8 cellular contexts compared by ENCODE assay signal in genomic region chr5:127517480-127518318, GRCh38. TPM values are rescaled to one million over a fixed set of nuclear protein-coding genes. Genes with fewer than 3 reads are reported as not detected.
DNase-seq lines count a peak whose midpoint lies in the region; ATAC-seq and TF ChIP-seq lines count a peak whose summit lies in the region.

PRRC1 (plus strand) TSS chr5:127517640; CDS start chr5:127523480, 5,840 bp downstream.

- BruUV-seq in IMR-90 (replicated peaks; lab: Mats Ljungman, UMichigan), result no TSS peak

- H3K4me1 Mint-ChIP-seq in naive thymus-derived CD8-positive, alpha-beta T cell, result peaks cover 27 to 44% (median 42%) of the 10 kb centered on the region in 4 donors

- peaks cover 3% of the 10 kb centered on the region; the same call in 1 of the 2 replicates for H3K9me1 ChIP-seq in IMR-90 (ENCODE audit: insufficient read depth, low read length)

- H2BK120ac ChIP-seq in IMR-90 (ENCODE audit: low read depth, low read length), result peak within 1 kb of the TSS; percentile 64

- WGBS in IMR-90 (ENCODE audit: extremely low coverage in 2 of 2, insufficient read length in 1 of 2), 2 experiments, result 0% methylated on average over 27 of the region's 80 CpGs; no CpG with 5 or more reads in 1 of the 2 experiments

- peaks cover 3% of the 10 kb centered on the region; the same call in 1 of the 2 replicates for H3K9me3 ChIP-seq in IMR-90 (ENCODE audit: control insufficient read depth, insufficient read depth, low read length)
- H3K9me3 ChIP-seq in fibroblast of lung (ENCODE audit: control insufficient read depth, insufficient read depth, low read depth, low read length), result no peaks in the 10 kb centered on the region

- DNase-seq in DMS53 treated with DMSO at 0.1 percent for 48 hours (lab: John Stamatoyannopoulos, UW; ENCODE audit: unreplicated experiment) (peak; percentile 63), IMR-90 (peak; percentile 81), RKO (ENCODE audit: low spot score) (peak; percentile 85), activated T-helper 1 cell treated with Interleukin-2 at 50 U/mL for 16 hours (ENCODE audit: low read depth) (peak; percentile 71), fibroblast of lung (ENCODE audit: low read depth in 2 of 2) (peak; percentile 79 to 83)
- peak; percentile 64 to 84 (median 76) for DNase-seq in naive thymus-derived CD8-positive, alpha-beta T cell
- peak; percentile 67 to 78 (median 72) for DNase-seq in stimulated activated naive CD4-positive, alpha-beta T cell (lab: John Stamatoyannopoulos, UW)

- H3K9ac ChIP-seq in IMR-90 (ENCODE audit: low read depth, low read length) (peak within 1 kb of the TSS; percentile 98), fibroblast of lung (ENCODE audit: insufficient read depth, low read length) (peak within 1 kb of the TSS; percentile 98)

- H2AK9ac ChIP-seq in IMR-90 (replicated peaks; ENCODE audit: low read depth, low read length, poor library complexity), result peak within 1 kb of the TSS; percentile 92

- H3K23ac ChIP-seq in IMR-90 (ENCODE audit: low read depth, low read length), result peak within 1 kb of the TSS; percentile 97

- H2AK5ac ChIP-seq in IMR-90 (ENCODE audit: low read depth, low read length), result peak within 1 kb of the TSS; percentile 84

- H2BK20ac ChIP-seq in IMR-90 (ENCODE audit: low read depth, low read length), result peak within 1 kb of the TSS; percentile 50; the same call in 1 of the 2 replicates

- CTCF ChIA-PET in IMR-90 (lab: Yijun Ruan, JAX), result interaction anchor here (1.5 kb wide), 1 partner anchor 25 kb away, joined by 3 read pairs; no protein-coding TSS in a partner anchor

- peak within 1 kb of the TSS; percentile 94 for H3K4me2 ChIP-seq in IMR-90 (ENCODE audit: low read depth, low read length)
- peak within 1 kb of the TSS; percentile 85 for H3K4me2 ChIP-seq in fibroblast of lung (ENCODE audit: extremely low read depth, insufficient read depth, low read length)

- H4K8ac ChIP-seq in IMR-90 (ENCODE audit: low read depth in 2 of 2, low read length in 2 of 2), result peak within 1 kb of the TSS; percentile 86 to 92

- intact Hi-C loops in IMR-90 (cut with micrococcal nuclease), result no loop called here

- peak; percentile 91 for ATAC-seq in GM21529 (IDR thresholded peaks at IDR 0.05; ENCODE audit: unreplicated experiment)
- peak; percentile 97 for ATAC-seq in IMR-90 (ENCODE audit: low read depth)
- ATAC-seq in naive thymus-derived CD8-positive, alpha-beta T cell, result peak; percentile 95 to 96

- peak within 1 kb of the TSS; percentile 92 for H3K14ac ChIP-seq in IMR-90 (replicated peaks; ENCODE audit: low read depth, low read length)

- H4K5ac ChIP-seq in IMR-90 (ENCODE audit: low read depth, low read length), result peak within 1 kb of the TSS; percentile 97

- peak within 1 kb of the TSS; percentile 93 for H4K91ac ChIP-seq in IMR-90 (ENCODE audit: insufficient read depth, low read depth, low read length)

- H3K79me2 ChIP-seq in fibroblast of lung (ENCODE audit: control insufficient read depth, insufficient read depth, low read length), result peaks cover 50% of the 10 kb centered on the region

- peaks cover 19 to 24% (median 22%) of the 10 kb centered on the region in 3 donors for H3K36me3 Mint-ChIP-seq in naive thymus-derived CD8-positive, alpha-beta T cell

- peak within 1 kb of the TSS; percentile 96 for H3K27ac ChIP-seq in IMR-90 (ENCODE audit: insufficient read depth, low read length)
- H3K27ac ChIP-seq in fibroblast of lung (ENCODE audit: insufficient read depth, low read length), result peak within 1 kb of the TSS; percentile 96

- peak within 1 kb of the TSS; percentile 80 to 93 (median 90) for H3K4me3 Mint-ChIP-seq in naive thymus-derived CD8-positive, alpha-beta T cell

- H3K27ac Mint-ChIP-seq in naive thymus-derived CD8-positive, alpha-beta T cell, result peak within 1 kb of the TSS; percentile 66 to 93 (median 87)

- in situ Hi-C loops in IMR-90 (cut with MboI; ENCODE audit: low sequenced_read_pairs), result loop anchor here (25.0 kb wide), 1 partner anchor 705 kb away; no protein-coding TSS in a partner anchor

- H3K56ac ChIP-seq in IMR-90 (ENCODE audit: extremely low read depth, insufficient read depth, low read length), result peak within 1 kb of the TSS; percentile 78

- H3K79me1 ChIP-seq in IMR-90 (ENCODE audit: low read depth in 1 of 2, low read length in 2 of 2), result peaks cover 6 to 28% of the 10 kb centered on the region in 2 experiments; a peak in 2 of 4 replicates

- POLR2A ChIA-PET in IMR-90 (lab: Charles Lee; ENCODE audit: unreplicated experiment), result interaction anchor here (0.6 kb wide), 2 partner anchors 14 to 276 kb away, joined by 3 to 10 read pairs; no protein-coding TSS in a partner anchor
- POLR2A ChIA-PET in naive thymus-derived CD8-positive, alpha-beta T cell (lab: Charles Lee), result interaction anchor here (0.6 kb wide), 1 partner anchor 1577 kb away, joined by 3 read pairs; the partner anchor contains the start of gene ISOC1

- no peak for TF ChIP-seq RAD21 in IMR-90 (IDR thresholded peaks at IDR 0.05; ENCODE audit: low read length)

- H3K36me3 ChIP-seq in IMR-90 (ENCODE audit: control insufficient read depth, insufficient read depth, low read length) (peaks cover 11% of the 10 kb centered on the region), fibroblast of lung (ENCODE audit: control insufficient read depth, insufficient read depth, low read length) (no peaks in the 10 kb centered on the region)

- H3K9me3 Mint-ChIP-seq in naive thymus-derived CD8-positive, alpha-beta T cell, result peaks cover 3 to 17% (median 12%) of the 10 kb centered on the region in 9 donors

- peaks cover 1 to 4% (median 4%) of the 10 kb centered on the region in 5 donors for H3K27me3 Mint-ChIP-seq in naive thymus-derived CD8-positive, alpha-beta T cell

- H3K18ac ChIP-seq in IMR-90 (ENCODE audit: low read depth, low read length), result peak within 1 kb of the TSS; percentile 91

- peak within 1 kb of the TSS; percentile 85 for H2BK5ac ChIP-seq in IMR-90 (ENCODE audit: low read depth, low read length, poor library complexity, severe bottlenecking)

- H2AFZ ChIP-seq in IMR-90 (replicated peaks; ENCODE audit: low read length, poor library complexity) (peak within 1 kb of the TSS; percentile 97), fibroblast of lung (ENCODE audit: low read length) (peak within 1 kb of the TSS; percentile 99)

- peak; percentile 73; the same call in 1 of the 2 replicates for TF ChIP-seq POLR2A in IMR-90 (IDR thresholded peaks at IDR 0.05; ENCODE audit: low read depth, low read length)

- peaks cover 3% of the 10 kb centered on the region; the same call in 1 of the 2 replicates for H3K4me1 ChIP-seq in IMR-90 (ENCODE audit: control insufficient read depth, insufficient read depth, low read length)
- no peaks in the 10 kb centered on the region for H3K4me1 ChIP-seq in fibroblast of lung (ENCODE audit: control insufficient read depth, extremely low read depth, insufficient read depth, low read length)

- dilution Hi-C loops in IMR-90 (cut with HindIII; ENCODE audit: low sequenced_read_pairs, unreplicated experiment), result no loop called here

- TF ChIP-seq CTCF in IMR-90 (conservative IDR thresholded peaks at IDR 0.05; ENCODE audit: low read depth, low read length) (no peak), fibroblast of lung (conservative IDR thresholded peaks at IDR 0.05 in 1 of 2, IDR thresholded peaks at IDR 0.05 in 1 of 2; ENCODE audit: low read depth in 1 of 2, low read length in 2 of 2) (no peak)

- H2BK15ac ChIP-seq in IMR-90 (ENCODE audit: low read depth, low read length), result peak within 1 kb of the TSS; percentile 40; the same call in 1 of the 3 replicates

- H3K4me3 ChIP-seq in IMR-90 (ENCODE audit: insufficient read depth, low read depth, low read length), result peak within 1 kb of the TSS; percentile 99
- peak within 1 kb of the TSS; percentile 94 to 99 (median 97) for H3K4me3 ChIP-seq in fibroblast of lung (replicated peaks in 1 of 4; ENCODE audit: control extremely low read depth in 1 of 4, insufficient read depth in 1 of 4, low read depth in 3 of 4, low read length in 4 of 4)

- H3K27me3 ChIP-seq in IMR-90 (ENCODE audit: control insufficient read depth, insufficient read depth, low read length) (peaks cover 5% of the 10 kb centered on the region), fibroblast of lung (ENCODE audit: control insufficient read depth, insufficient read depth, low read length) (peaks cover 10% of the 10 kb centered on the region)

- peak within 1 kb of the TSS; percentile 96 for H3K4ac ChIP-seq in IMR-90 (ENCODE audit: low read depth, low read length)

- H4K20me1 ChIP-seq in IMR-90 (ENCODE audit: insufficient read depth, low read length) (peaks cover 40% of the 10 kb centered on the region), fibroblast of lung (ENCODE audit: control insufficient read depth, extremely low read depth, insufficient read depth, low read length) (peaks cover 3% of the 10 kb centered on the region)

TF ChIP-seq in IMR-90, 13 proteins besides CTCF, POLR2A, EP300 and RAD21 (continues in another document):
- TF ChIP-seq USF2 (IDR thresholded peaks at IDR 0.05; ENCODE audit: low read depth, low read length) (no peak), MXI1 (IDR thresholded peaks at IDR 0.05; ENCODE audit: borderline replicate concordance, low read depth, low read length) (peak; percentile 73; the same call in 1 of the 2 replicates), CHD1 (IDR thresholded peaks at IDR 0.05; ENCODE audit: low read depth, low read length) (no peak), MAZ (IDR thresholded peaks at IDR 0.05; ENCODE audit: borderline replicate concordance, low read depth, low read length) (peak; percentile 53; the same call in 1 of the 2 replicates), NFE2L2 (IDR thresholded peaks at IDR 0.05; ENCODE audit: low read depth, low read length) (no peak), BHLHE40 (IDR thresholded peaks at IDR 0.05; ENCODE audit: low read depth, low read length) (no peak), CEBPB (IDR thresholded peaks at IDR 0.05; ENCODE audit: low read depth, low read length) (no peak)

RNA-seq across cellular contexts. Expression of gene PRRC1, which starts in this region (rescaled TPM):
- total RNA-seq in IMR-90 (2012; rRNA removed), result 46.8 and 49.4 TPM in 2 replicates
- polyA plus RNA-seq in IMR-90 (2012; rRNA removed), result 63.1 and 68.3 TPM in 2 replicates
- polyA plus RNA-seq in IMR-90 (2012; cell fraction: cytosol; rRNA removed), result 14.9 and 15.2 TPM in 2 replicates
- 15.8 and 88.5 TPM in 2 replicates for polyA plus RNA-seq in IMR-90 (2012; cell fraction: nucleus; rRNA removed; ENCODE audit: low replicate concordance)
- total RNA-seq in fibroblast of lung, result 36.5 and 44.3 TPM in 2 replicates
- polyA plus RNA-seq in fibroblast of lung, result 108 and 125 TPM in 2 replicates
- 59.7 and 74.4 TPM in 2 replicates for polyA plus RNA-seq in fibroblast of lung (2012)
- polyA minus RNA-seq in fibroblast of lung (ENCODE audit: low replicate concordance), result 126 and 150 TPM in 2 replicates
- 10 to 100 TPM; 44.9 to 45.6 TPM for total RNA-seq in naive thymus-derived CD8-positive, alpha-beta T cell
- 10 to 100 TPM; 28.7 to 39.6 (median 32.8) TPM for polyA plus RNA-seq in naive thymus-derived CD8-positive, alpha-beta T cell

Comparison
In these comparisons a context has a peak if more than half of its experiments do, and no peak if none do; other contexts are left out.
1. Peak in every context shown above with its lines: DNase-seq, ATAC-seq, H3K4me3 ChIP-seq and H3K27ac ChIP-seq.